10 cellular contexts compared by ENCODE assay signal in genomic region chr16:28157768-28158535, GRCh38. TPM values are rescaled to one million over a fixed set of nuclear protein-coding genes. Genes with fewer than 3 reads are reported as not detected.
DNase-seq lines count a peak whose midpoint lies in the region; ATAC-seq and TF ChIP-seq lines count a peak whose summit lies in the region.
"Had no signal": no experiment of that assay in that cellular context is flagged by ENCODE, and none has a peak within 500 bp of the region (broad histone marks: within the 10 kb centered on the region; RNA-seq: fewer than 3 reads in every experiment).

No MANE protein-coding gene starts in this region.

- intact Hi-C loops in heart left ventricle (cut with DNase I) (no loop called here), sciatic nerve (cut with DNase I) (no loop called here)

- H3K4me3 ChIP-seq in heart left ventricle = peak overlapping the region in 2 of 12 donors; percentile 20 to 27

- DNase-seq in EH (ENCODE audit: low read depth) = peak; percentile 22
- DNase-seq in SK-MEL-5 (ENCODE audit: low read depth, low spot score) = peak; percentile 59
- no peak for DNase-seq in heart left ventricle
- no peak for DNase-seq in sciatic nerve (ENCODE audit: low spot score)
- no peak for DNase-seq in H4 (ENCODE audit: low spot score)
- DNase-seq: amniotic stem cell had no signal

- H3K9me3 ChIP-seq in heart left ventricle = no peaks in the 10 kb centered on the region

- WGBS in heart left ventricle, 4 donors = 67 to 82% (median 74%) methylated on average over 7 of the region's 7 CpGs

- no peaks in the 10 kb centered on the region for H3K27me3 ChIP-seq in heart left ventricle

- in situ Hi-C loops in SK-MEL-5 (cut with HindIII; ENCODE audit: low pct_unique_long_range_greater_than_20kb, low sequenced_read_pairs) = no loop called here

- peaks cover 0 to 47% (median 28%) of the 10 kb centered on the region in 9 donors for H3K36me3 ChIP-seq in heart left ventricle

- TF ChIP-seq POLR2A in heart left ventricle (IDR thresholded peaks at IDR 0.05) (no peak), GM18505 (IDR thresholded peaks at IDR 0.05; ENCODE audit: borderline replicate concordance, extremely low read depth, insufficient read depth, insufficient read length) (no peak)

- H3K27ac ChIP-seq in heart left ventricle = peak overlapping the region in 6 of 12 donors; percentile 10 to 90 (median 36)
- H3K27ac ChIP-seq: parathyroid adenoma had no signal

- peak; percentile 67 to 79 (median 72) for ATAC-seq in heart left ventricle
- ATAC-seq in sciatic nerve = peak; percentile 94
- no peak for ATAC-seq in GM18505 (IDR thresholded peaks at IDR 0.05; ENCODE audit: unreplicated experiment)
- ATAC-seq in HG03280 (IDR thresholded peaks at IDR 0.05; ENCODE audit: unreplicated experiment) = no peak
- ATAC-seq in HG03354 (IDR thresholded peaks at IDR 0.05; ENCODE audit: poor library complexity, severe bottlenecking, unreplicated experiment) = no peak

- H3K4me1 ChIP-seq in heart left ventricle = peaks cover 0 to 49% (median 10%) of the 10 kb centered on the region in 12 donors
- H3K4me1 ChIP-seq: parathyroid adenoma had no signal

- TF ChIP-seq CTCF in heart left ventricle (IDR thresholded peaks at IDR 0.05) = no peak

RNA-seq across cellular contexts. Expression of gene XPO6, which starts 53.8 kb away (rescaled TPM):
- total RNA-seq in SK-MEL-5 (2014; rRNA removed; shearing (Covaris generic)) = 77.9 and 85.2 TPM in 2 replicates
- polyA plus RNA-seq in SK-MEL-5 (2015; cell fraction: cytosol; rRNA removed) = 123 and 144 TPM in 2 replicates
- polyA plus RNA-seq in SK-MEL-5 (2015; cell fraction: nucleus; rRNA removed) = 348 and 384 TPM in 2 replicates
- total RNA-seq in heart left ventricle (10 to 100 TPM; 19.8 to 78.0 (median 33.0) TPM), sciatic nerve (120 TPM)
- polyA plus RNA-seq in heart left ventricle = 10 to 100 TPM; 22.2 to 36.5 TPM
- total RNA-seq in H4 (2014; rRNA removed; shearing (Covaris generic)) = 46.8 and 54.2 TPM in 2 replicates

Comparison
In these comparisons a context has a peak if more than half of its experiments do, and no peak if none do; other contexts are left out.
1. DNase-seq: peak in EH (single experiment) and SK-MEL-5 (single experiment); none in heart left ventricle (0 of 5), sciatic nerve (single experiment) and H4 (single experiment).
2. ATAC-seq: peak in heart left ventricle (4 of 4) and sciatic nerve (single experiment); none in GM18505 (single experiment), HG03280 (single experiment) and HG03354 (single experiment).